Comparison of ENCODE assay signal across 16 cellular contexts in genomic region chr2:160876765-160877164, GRCh38.
"Had no signal": no experiment of that assay in that cellular context is flagged by ENCODE, and none has a peak within 500 bp of the region (broad histone marks: within the 10 kb centered on the region; RNA-seq: fewer than 3 reads in every experiment).

No MANE protein-coding gene starts in this region.

- H3K27me3 ChIP-seq: adrenal gland, tibial artery, vagina had no signal

- H3K9me3 ChIP-seq: adrenal gland, tibial artery, vagina had no signal

- H3K27ac ChIP-seq: adrenal gland, dorsolateral prefrontal cortex, tibial artery, vagina had no signal

- DNase-seq: activated CD4-positive, alpha-beta memory T cell treated with anti-CD3 and anti-CD28 coated beads for 36 hours; activated CD4-positive, alpha-beta T cell treated with anti-CD3 and anti-CD28 coated beads for 36 hours; activated CD8-positive, alpha-beta memory T cell treated with anti-CD3 and anti-CD28 coated beads, Interleukin-2, amount 10 ng/mL, durations not matched to agents 7 days and 5 days; activated T-cell treated with anti-CD3 and anti-CD28 coated beads, Interleukin-2, amount 50 U/mL, for 1 hour; adrenal gland; dorsolateral prefrontal cortex; endodermal cell; erythroblast; nucleus accumbens; posterior cingulate gyrus; stimulated activated CD4-positive, alpha-beta T cell treated with anti-CD3 and anti-CD28 coated beads, Interleukin-15, amount 100 ng/mL, for 24 hours; stimulated activated CD4-positive, alpha-beta T cell treated with anti-CD3 and anti-CD28 coated beads, Interleukin-4, amount 100 ng/mL, for 24 hours; stimulated activated naive CD4-positive, alpha-beta T cell; T-helper 17 cell; tibial artery had no signal

- H3K36me3 ChIP-seq: adrenal gland, tibial artery, vagina had no signal

- H3K4me3 ChIP-seq: adrenal gland, dorsolateral prefrontal cortex, tibial artery, vagina had no signal

- H3K4me1 ChIP-seq: adrenal gland, tibial artery, vagina had no signal
